In the genomic region with DNA sequence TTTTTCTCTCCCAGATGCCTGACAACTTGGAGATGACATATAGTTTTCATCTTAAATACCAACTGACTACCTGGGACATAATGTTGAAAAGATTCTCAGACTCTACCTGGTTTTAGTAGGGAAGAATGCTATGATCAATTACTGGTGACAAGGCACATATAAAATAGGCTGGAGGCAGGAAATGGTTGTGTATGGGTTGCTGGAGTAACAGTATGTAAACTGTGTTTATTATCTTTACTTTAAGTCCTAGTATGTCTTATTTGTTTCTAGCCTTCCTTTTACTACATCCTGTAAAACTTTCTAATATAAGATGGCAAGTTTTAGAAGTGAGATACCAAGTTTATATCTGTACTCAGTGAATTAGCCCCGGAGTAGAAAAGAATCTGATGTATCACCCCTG, we compare ENCODE assay signal across 30 cellular contexts.
"Had no signal": no experiment of that assay in that cellular context is flagged by ENCODE, and none has a peak within 500 bp of the region (broad histone marks: within the 10 kb centered on the region; RNA-seq: fewer than 3 reads in every experiment).

No MANE protein-coding gene starts in this region.

- H3K4me3 ChIP-seq: adrenal gland, ascending aorta, breast epithelium, cardiac muscle cell, coronary artery, esophagus muscularis mucosa, gastroesophageal sphincter, heart right ventricle had no signal

- H3K4me1 ChIP-seq: adrenal gland, ascending aorta, breast epithelium, esophagus muscularis mucosa, gastroesophageal sphincter, heart right ventricle had no signal

- H3K36me3 ChIP-seq: adrenal gland, ascending aorta, breast epithelium, cardiac muscle cell, esophagus muscularis mucosa, gastroesophageal sphincter had no signal

- ATAC-seq: activated naive CD8-positive, alpha-beta T cell treated with anti-CD3 and anti-CD28 coated beads, Interleukin-2, amount 50 U/mL, for 24 hours; activated T-cell treated with anti-CD3 and anti-CD28 coated beads, Interleukin-2, amount 50 U/mL, for 4 hours; activated T-helper 17 cell treated with anti-CD3 and anti-CD28 coated beads, Interleukin-2, amount 50 U/mL, for 72 hours; effector memory CD8-positive, alpha-beta T cell; gastroesophageal sphincter; heart right ventricle; T-helper 17 cell had no signal

- DNase-seq: activated CD4-positive, alpha-beta memory T cell treated with anti-CD3 and anti-CD28 coated beads, Interleukin-2, amount 10 ng/mL, durations not matched to agents 7 days and 5 days; activated CD4-positive, alpha-beta T cell treated with anti-CD3 and anti-CD28 coated beads for 1 hour; activated CD4-positive, alpha-beta T cell treated with anti-CD3 and anti-CD28 coated beads for 4 hours; activated CD4-positive, alpha-beta T cell treated with anti-CD3 and anti-CD28 coated beads, Interleukin-2, amount 10 ng/mL, durations not matched to agents 7 days and 5 days; activated CD4-positive, alpha-beta T cell treated with anti-CD3 and anti-CD28 coated beads, Interleukin-2, amount 50 U/mL, for 4 hours; activated CD8-positive, alpha-beta memory T cell treated with anti-CD3 and anti-CD28 coated beads, Interleukin-2, amount 50 U/mL, for 48 hours; activated effector memory CD4-positive, alpha-beta T cell treated with Interleukin-2 at 50 U/mL for 16 hours; activated naive CD4-positive, alpha-beta T cell treated with anti-CD3 and anti-CD28 coated beads for 36 hours; activated naive CD8-positive, alpha-beta T cell treated with anti-CD3 and anti-CD28 coated beads for 36 hours; activated naive CD8-positive, alpha-beta T cell treated with anti-CD3 and anti-CD28 coated beads, Interleukin-2, amount 50 U/mL, for 24 hours; activated T-cell treated with anti-CD3 and anti-CD28 coated beads, Interleukin-2, amount 50 U/mL, for 4 hours; adrenal gland; central memory CD4-positive, alpha-beta T cell; cerebellar nuclear complex; dermis blood vessel endothelial cell; effector CD4-positive, alpha-beta T cell; effector memory CD8-positive, alpha-beta T cell; erythroblast; foreskin melanocyte; heart right ventricle; T-helper 1 cell; T-helper 17 cell; T1000 had no signal

- H3K9me3 ChIP-seq: adrenal gland, esophagus muscularis mucosa, gastroesophageal sphincter had no signal
